Comparison of ENCODE assay signal across 1 cellular context in the genomic region with DNA sequence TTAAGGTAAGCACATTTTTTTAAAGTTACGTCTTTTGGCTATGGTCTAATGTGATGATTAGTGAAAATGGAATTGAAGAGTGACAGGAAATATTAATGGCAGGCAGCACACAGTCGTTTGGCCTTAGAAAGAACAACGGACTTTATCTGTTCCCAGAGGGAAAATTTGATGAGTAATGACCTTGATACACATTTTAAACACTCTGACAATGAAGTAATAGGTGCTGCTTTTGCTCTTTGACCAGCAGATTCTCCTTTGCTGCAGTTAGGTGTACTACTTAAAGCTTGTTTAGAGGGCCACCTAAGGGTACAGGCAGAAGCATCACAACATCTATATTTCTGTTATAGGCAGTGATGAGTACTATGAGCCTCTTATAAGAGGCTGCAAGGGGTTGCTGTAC.
TF ChIP-seq lines count a peak whose summit lies in the region.

No MANE protein-coding gene starts in this region.

TF ChIP-seq in SK-N-SH, 30 proteins besides CTCF, POLR2A, EP300 and RAD21 (continued from another document):
- TF ChIP-seq MEF2A (IDR thresholded peaks at IDR 0.05; ENCODE audit: borderline replicate concordance, low read depth) (peak; percentile 43; the same call in 1 of the 2 replicates), SMC3 (IDR thresholded peaks at IDR 0.05; ENCODE audit: low read depth, low read length) (no peak; the same call in 1 of the 2 replicates), ELF1 (IDR thresholded peaks at IDR 0.05) (no peak), FOSL2 (IDR thresholded peaks at IDR 0.05; ENCODE audit: borderline replicate concordance, low read depth) (peak; percentile 65), JUND (IDR thresholded peaks at IDR 0.05) (peak; percentile 90), RXRA (IDR thresholded peaks at IDR 0.05; ENCODE audit: borderline replicate concordance, low read depth) (peak; percentile 59; the same call in 1 of the 2 replicates), CHD2 (IDR thresholded peaks at IDR 0.05; ENCODE audit: low read length, partially characterized antibody) (no peak), GABPA (IDR thresholded peaks at IDR 0.05; ENCODE audit: low read depth) (no peak), RFX5 (IDR thresholded peaks at IDR 0.05; ENCODE audit: low read length) (no peak), RCOR1 (IDR thresholded peaks at IDR 0.05; ENCODE audit: low read length) (no peak), NFIC (IDR thresholded peaks at IDR 0.05; ENCODE audit: borderline replicate concordance) (peak; percentile 83)
- TF ChIP-seq, protein P1, sequence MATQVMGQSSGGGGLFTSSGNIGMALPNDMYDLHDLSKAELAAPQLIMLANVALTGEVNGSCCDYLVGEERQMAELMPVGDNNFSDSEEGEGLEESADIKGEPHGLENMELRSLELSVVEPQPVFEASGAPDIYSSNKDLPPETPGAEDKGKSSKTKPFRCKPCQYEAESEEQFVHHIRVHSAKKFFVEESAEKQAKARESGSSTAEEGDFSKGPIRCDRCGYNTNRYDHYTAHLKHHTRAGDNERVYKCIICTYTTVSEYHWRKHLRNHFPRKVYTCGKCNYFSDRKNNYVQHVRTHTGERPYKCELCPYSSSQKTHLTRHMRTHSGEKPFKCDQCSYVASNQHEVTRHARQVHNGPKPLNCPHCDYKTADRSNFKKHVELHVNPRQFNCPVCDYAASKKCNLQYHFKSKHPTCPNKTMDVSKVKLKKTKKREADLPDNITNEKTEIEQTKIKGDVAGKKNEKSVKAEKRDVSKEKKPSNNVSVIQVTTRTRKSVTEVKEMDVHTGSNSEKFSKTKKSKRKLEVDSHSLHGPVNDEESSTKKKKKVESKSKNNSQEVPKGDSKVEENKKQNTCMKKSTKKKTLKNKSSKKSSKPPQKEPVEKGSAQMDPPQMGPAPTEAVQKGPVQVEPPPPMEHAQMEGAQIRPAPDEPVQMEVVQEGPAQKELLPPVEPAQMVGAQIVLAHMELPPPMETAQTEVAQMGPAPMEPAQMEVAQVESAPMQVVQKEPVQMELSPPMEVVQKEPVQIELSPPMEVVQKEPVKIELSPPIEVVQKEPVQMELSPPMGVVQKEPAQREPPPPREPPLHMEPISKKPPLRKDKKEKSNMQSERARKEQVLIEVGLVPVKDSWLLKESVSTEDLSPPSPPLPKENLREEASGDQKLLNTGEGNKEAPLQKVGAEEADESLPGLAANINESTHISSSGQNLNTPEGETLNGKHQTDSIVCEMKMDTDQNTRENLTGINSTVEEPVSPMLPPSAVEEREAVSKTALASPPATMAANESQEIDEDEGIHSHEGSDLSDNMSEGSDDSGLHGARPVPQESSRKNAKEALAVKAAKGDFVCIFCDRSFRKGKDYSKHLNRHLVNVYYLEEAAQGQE (IDR thresholded peaks at IDR 0.05; ENCODE audit: low read depth, low read length), result no peak
- TF ChIP-seq, protein P2, sequence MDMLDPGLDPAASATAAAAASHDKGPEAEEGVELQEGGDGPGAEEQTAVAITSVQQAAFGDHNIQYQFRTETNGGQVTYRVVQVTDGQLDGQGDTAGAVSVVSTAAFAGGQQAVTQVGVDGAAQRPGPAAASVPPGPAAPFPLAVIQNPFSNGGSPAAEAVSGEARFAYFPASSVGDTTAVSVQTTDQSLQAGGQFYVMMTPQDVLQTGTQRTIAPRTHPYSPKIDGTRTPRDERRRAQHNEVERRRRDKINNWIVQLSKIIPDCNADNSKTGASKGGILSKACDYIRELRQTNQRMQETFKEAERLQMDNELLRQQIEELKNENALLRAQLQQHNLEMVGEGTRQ (IDR thresholded peaks at IDR 0.05; ENCODE audit: borderline replicate concordance, low read depth, low read length), result no peak
- TF ChIP-seq, protein P3, sequence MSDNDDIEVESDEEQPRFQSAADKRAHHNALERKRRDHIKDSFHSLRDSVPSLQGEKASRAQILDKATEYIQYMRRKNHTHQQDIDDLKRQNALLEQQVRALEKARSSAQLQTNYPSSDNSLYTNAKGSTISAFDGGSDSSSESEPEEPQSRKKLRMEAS (IDR thresholded peaks at IDR 0.05; ENCODE audit: low read depth), result 0 out of 2 replicates have a peak, but pooled peaks have one; percentile 26
